11 cellular contexts compared by ENCODE assay signal in the genomic region with DNA sequence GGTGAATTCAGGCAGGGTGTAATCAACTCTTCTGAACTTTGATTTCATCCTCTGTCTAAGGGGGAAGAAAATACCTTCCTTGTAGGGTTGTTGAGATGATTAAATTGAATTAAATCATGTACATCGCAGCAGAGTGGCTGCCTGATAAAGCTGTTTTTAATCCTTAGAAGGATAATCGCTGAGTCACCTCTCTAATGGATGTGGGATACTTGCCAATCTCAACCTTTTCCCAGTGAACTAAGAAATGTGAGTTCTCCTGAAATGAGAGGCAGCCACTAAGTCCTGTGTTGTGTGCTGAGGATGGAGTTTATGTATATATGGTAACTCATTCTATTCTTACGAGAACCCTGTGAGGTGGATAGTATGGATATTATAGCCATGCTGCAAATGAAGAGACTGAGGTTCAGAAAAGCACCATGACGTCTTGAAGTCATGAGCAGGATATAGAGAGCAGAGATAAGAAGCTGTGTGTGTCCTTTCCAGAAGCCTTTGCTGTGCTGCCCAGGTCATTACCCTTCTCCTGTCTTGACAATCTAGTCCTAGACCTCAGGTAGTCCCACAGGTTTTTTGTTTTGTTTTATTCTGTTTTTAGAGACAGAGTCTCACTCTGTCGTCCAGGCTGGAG.
DNase-seq lines count a peak whose midpoint lies in the region; ATAC-seq and TF ChIP-seq lines count a peak whose summit lies in the region.
"Had no signal": no experiment of that assay in that cellular context is flagged by ENCODE, and none has a peak within 500 bp of the region (broad histone marks: within the 10 kb centered on the region; RNA-seq: fewer than 3 reads in every experiment).

No MANE protein-coding gene starts in this region.

- no peak overlapping the region for H3K4me3 ChIP-seq in epithelial cell of proximal tubule (ENCODE audit: low read depth, low read length)
- H3K4me3 ChIP-seq in psoas muscle = no peak overlapping the region

- intact Hi-C loops in psoas muscle (cut with DNase I) = loop anchor here in 1 of 2 donors (10.0 kb wide), 1 partner anchor 135 kb away; a partner anchor contains a TSS

- H3K36me3 ChIP-seq in psoas muscle (ENCODE audit: insufficient read depth in 1 of 2, low read depth in 1 of 2) = no peaks in the 10 kb centered on the region

- ATAC-seq in psoas muscle (no peak), GM18520 (IDR thresholded peaks at IDR 0.05; ENCODE audit: unreplicated experiment) (no peak), HG03280 (IDR thresholded peaks at IDR 0.05; ENCODE audit: unreplicated experiment) (no peak)
- ATAC-seq in activated naive CD8-positive, alpha-beta T cell treated with anti-CD3 and anti-CD28 coated beads, Interleukin-2, amount 50 U/mL, for 24 hours = no peak

- peaks cover 35% of the 10 kb centered on the region for H3K4me1 ChIP-seq in psoas muscle

- no peak overlapping the region for H3K27ac Mint-ChIP-seq in activated naive CD8-positive, alpha-beta T cell treated with anti-CD3 and anti-CD28 coated beads, Interleukin-2, amount 50 U/mL, for 24 hours

- no peaks in the 10 kb centered on the region for H3K36me3 Mint-ChIP-seq in activated naive CD8-positive, alpha-beta T cell treated with anti-CD3 and anti-CD28 coated beads, Interleukin-2, amount 50 U/mL, for 24 hours (ENCODE audit: low read depth)

- H3K27me3 ChIP-seq in psoas muscle (ENCODE audit: insufficient read depth in 3 of 3, low read length in 2 of 3) = no peaks in the 10 kb centered on the region

- 69 to 84% (median 72%) methylated on average over 5 of the region's 5 CpGs for WGBS in psoas muscle, 3 donors

- H3K4me3 Mint-ChIP-seq in activated naive CD8-positive, alpha-beta T cell treated with anti-CD3 and anti-CD28 coated beads, Interleukin-2, amount 50 U/mL, for 24 hours = no peak overlapping the region

- no peaks in the 10 kb centered on the region for H3K9me3 Mint-ChIP-seq in activated naive CD8-positive, alpha-beta T cell treated with anti-CD3 and anti-CD28 coated beads, Interleukin-2, amount 50 U/mL, for 24 hours

- DNase-seq in D341Med (ENCODE audit: low spot score) = peak; percentile 61
- peak; percentile 80 to 92 for DNase-seq in NCI-H524 (lab: John Stamatoyannopoulos, UW)
- DNase-seq in epithelial cell of proximal tubule (ENCODE audit: low read depth) = peak; percentile 35
- no peak for DNase-seq in psoas muscle
- DNase-seq in activated naive CD8-positive, alpha-beta T cell treated with anti-CD3 and anti-CD28 coated beads, Interleukin-2, amount 50 U/mL, for 24 hours = no peak
- DNase-seq in GM19238 (ENCODE audit: insufficient read length, low spot score) = no peak
- DNase-seq: NCI-H146, T-helper 1 cell had no signal

- H3K27ac ChIP-seq in psoas muscle = peak overlapping the region; percentile 65
- H3K27ac ChIP-seq: epithelial cell of prostate had no signal

- peaks cover 4% of the 10 kb centered on the region for H3K27me3 Mint-ChIP-seq in activated naive CD8-positive, alpha-beta T cell treated with anti-CD3 and anti-CD28 coated beads, Interleukin-2, amount 50 U/mL, for 24 hours

- no peaks in the 10 kb centered on the region for H3K4me1 Mint-ChIP-seq in activated naive CD8-positive, alpha-beta T cell treated with anti-CD3 and anti-CD28 coated beads, Interleukin-2, amount 50 U/mL, for 24 hours

- TF ChIP-seq CTCF in epithelial cell of proximal tubule (conservative IDR thresholded peaks at IDR 0.05; ENCODE audit: low read depth, low read length) (no peak), psoas muscle (IDR thresholded peaks at IDR 0.05) (no peak)

- no peaks in the 10 kb centered on the region for H3K9me3 ChIP-seq in psoas muscle

Comparison
In these comparisons a context has a peak if more than half of its experiments do, and no peak if none do; other contexts are left out.
1. DNase-seq: peak in D341Med (single experiment), NCI-H524 (2 of 2) and epithelial cell of proximal tubule (single experiment); none in psoas muscle (0 of 2), activated naive CD8-positive, alpha-beta T cell treated with anti-CD3 and anti-CD28 coated beads, Interleukin-2, amount 50 U/mL, for 24 hours (single experiment) and GM19238 (single experiment).